ENCODE assay signal across 2 cellular contexts in the genomic region with DNA sequence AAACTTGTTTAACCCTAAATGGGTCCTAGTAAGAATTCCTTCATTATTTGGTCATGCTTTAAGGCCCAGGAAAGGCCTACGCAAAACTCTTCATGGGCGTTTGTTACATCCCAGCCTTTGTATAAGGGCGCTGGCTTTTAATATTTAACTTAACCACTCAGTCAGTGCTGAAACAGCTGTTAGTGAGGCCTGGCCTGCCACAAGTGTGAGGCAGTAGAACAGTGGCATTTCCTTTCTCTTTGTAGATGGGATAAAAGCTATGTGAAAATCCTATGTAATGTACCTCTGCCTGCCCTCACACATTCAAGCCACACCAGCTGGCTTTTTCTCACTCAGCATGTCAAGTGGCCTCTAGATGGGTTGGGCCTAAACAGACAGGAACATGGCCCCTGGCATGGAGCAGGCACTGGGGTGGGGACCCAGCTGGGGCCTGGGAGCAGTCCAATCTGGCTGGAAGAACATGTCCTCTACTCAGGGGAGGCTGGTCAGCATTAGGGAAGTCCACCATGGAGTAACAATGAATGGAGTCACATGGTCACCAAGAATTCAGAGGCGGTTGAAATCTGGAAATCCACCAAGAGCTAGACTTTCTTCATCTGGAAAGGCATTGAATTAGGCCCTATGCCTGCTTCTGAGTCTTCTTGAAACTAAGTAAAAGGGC.
TF ChIP-seq lines count a peak whose summit lies in the region.

No MANE protein-coding gene starts in this region.

TF ChIP-seq in HepG2, 621 proteins besides CTCF, POLR2A, EP300 and RAD21:
- TF ChIP-seq, protein P1, sequence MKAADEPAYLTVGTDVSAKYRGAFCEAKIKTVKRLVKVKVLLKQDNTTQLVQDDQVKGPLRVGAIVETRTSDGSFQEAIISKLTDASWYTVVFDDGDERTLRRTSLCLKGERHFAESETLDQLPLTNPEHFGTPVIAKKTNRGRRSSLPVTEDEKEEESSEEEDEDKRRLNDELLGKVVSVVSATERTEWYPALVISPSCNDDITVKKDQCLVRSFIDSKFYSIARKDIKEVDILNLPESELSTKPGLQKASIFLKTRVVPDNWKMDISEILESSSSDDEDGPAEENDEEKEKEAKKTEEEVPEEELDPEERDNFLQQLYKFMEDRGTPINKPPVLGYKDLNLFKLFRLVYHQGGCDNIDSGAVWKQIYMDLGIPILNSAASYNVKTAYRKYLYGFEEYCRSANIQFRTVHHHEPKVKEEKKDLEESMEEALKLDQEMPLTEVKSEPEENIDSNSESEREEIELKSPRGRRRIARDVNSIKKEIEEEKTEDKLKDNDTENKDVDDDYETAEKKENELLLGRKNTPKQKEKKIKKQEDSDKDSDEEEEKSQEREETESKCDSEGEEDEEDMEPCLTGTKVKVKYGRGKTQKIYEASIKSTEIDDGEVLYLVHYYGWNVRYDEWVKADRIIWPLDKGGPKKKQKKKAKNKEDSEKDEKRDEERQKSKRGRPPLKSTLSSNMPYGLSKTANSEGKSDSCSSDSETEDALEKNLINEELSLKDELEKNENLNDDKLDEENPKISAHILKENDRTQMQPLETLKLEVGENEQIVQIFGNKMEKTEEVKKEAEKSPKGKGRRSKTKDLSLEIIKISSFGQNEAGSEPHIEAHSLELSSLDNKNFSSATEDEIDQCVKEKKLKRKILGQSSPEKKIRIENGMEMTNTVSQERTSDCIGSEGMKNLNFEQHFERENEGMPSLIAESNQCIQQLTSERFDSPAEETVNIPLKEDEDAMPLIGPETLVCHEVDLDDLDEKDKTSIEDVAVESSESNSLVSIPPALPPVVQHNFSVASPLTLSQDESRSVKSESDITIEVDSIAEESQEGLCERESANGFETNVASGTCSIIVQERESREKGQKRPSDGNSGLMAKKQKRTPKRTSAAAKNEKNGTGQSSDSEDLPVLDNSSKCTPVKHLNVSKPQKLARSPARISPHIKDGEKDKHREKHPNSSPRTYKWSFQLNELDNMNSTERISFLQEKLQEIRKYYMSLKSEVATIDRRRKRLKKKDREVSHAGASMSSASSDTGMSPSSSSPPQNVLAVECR (CRISPR knock-in tag; IDR thresholded peaks at IDR 0.05; ENCODE audit: borderline replicate concordance), result no peak
- TF ChIP-seq, protein P2, sequence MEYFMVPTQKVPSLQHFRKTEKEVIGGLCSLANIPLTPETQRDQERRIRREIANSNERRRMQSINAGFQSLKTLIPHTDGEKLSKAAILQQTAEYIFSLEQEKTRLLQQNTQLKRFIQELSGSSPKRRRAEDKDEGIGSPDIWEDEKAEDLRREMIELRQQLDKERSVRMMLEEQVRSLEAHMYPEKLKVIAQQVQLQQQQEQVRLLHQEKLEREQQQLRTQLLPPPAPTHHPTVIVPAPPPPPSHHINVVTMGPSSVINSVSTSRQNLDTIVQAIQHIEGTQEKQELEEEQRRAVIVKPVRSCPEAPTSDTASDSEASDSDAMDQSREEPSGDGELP (IDR thresholded peaks at IDR 0.05; ENCODE audit: borderline replicate concordance, low read depth), result peak; percentile 71
- peak; percentile 93 for TF ChIP-seq ZNF7 (CRISPR knock-in tag; IDR thresholded peaks at IDR 0.05)

TF ChIP-seq in WTC11, 78 proteins besides CTCF, POLR2A, EP300 and RAD21:
- TF ChIP-seq, protein P3, sequence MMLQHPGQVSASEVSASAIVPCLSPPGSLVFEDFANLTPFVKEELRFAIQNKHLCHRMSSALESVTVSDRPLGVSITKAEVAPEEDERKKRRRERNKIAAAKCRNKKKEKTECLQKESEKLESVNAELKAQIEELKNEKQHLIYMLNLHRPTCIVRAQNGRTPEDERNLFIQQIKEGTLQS (CRISPR knock-in tag; conservative IDR thresholded peaks at IDR 0.05), result no peak
- TF ChIP-seq, protein P4, sequence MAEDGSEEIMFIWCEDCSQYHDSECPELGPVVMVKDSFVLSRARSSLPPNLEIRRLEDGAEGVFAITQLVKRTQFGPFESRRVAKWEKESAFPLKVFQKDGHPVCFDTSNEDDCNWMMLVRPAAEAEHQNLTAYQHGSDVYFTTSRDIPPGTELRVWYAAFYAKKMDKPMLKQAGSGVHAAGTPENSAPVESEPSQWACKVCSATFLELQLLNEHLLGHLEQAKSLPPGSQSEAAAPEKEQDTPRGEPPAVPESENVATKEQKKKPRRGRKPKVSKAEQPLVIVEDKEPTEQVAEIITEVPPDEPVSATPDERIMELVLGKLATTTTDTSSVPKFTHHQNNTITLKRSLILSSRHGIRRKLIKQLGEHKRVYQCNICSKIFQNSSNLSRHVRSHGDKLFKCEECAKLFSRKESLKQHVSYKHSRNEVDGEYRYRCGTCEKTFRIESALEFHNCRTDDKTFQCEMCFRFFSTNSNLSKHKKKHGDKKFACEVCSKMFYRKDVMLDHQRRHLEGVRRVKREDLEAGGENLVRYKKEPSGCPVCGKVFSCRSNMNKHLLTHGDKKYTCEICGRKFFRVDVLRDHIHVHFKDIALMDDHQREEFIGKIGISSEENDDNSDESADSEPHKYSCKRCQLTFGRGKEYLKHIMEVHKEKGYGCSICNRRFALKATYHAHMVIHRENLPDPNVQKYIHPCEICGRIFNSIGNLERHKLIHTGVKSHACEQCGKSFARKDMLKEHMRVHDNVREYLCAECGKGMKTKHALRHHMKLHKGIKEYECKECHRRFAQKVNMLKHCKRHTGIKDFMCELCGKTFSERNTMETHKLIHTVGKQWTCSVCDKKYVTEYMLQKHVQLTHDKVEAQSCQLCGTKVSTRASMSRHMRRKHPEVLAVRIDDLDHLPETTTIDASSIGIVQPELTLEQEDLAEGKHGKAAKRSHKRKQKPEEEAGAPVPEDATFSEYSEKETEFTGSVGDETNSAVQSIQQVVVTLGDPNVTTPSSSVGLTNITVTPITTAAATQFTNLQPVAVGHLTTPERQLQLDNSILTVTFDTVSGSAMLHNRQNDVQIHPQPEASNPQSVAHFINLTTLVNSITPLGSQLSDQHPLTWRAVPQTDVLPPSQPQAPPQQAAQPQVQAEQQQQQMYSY (CRISPR knock-in tag; IDR thresholded peaks at IDR 0.05), result no peak
- no peak for TF ChIP-seq ZNF423 (CRISPR knock-in tag; IDR thresholded peaks at IDR 0.05)
- no peak for TF ChIP-seq EMX1 (CRISPR knock-in tag; IDR thresholded peaks at IDR 0.05)
- TF ChIP-seq, protein P5, sequence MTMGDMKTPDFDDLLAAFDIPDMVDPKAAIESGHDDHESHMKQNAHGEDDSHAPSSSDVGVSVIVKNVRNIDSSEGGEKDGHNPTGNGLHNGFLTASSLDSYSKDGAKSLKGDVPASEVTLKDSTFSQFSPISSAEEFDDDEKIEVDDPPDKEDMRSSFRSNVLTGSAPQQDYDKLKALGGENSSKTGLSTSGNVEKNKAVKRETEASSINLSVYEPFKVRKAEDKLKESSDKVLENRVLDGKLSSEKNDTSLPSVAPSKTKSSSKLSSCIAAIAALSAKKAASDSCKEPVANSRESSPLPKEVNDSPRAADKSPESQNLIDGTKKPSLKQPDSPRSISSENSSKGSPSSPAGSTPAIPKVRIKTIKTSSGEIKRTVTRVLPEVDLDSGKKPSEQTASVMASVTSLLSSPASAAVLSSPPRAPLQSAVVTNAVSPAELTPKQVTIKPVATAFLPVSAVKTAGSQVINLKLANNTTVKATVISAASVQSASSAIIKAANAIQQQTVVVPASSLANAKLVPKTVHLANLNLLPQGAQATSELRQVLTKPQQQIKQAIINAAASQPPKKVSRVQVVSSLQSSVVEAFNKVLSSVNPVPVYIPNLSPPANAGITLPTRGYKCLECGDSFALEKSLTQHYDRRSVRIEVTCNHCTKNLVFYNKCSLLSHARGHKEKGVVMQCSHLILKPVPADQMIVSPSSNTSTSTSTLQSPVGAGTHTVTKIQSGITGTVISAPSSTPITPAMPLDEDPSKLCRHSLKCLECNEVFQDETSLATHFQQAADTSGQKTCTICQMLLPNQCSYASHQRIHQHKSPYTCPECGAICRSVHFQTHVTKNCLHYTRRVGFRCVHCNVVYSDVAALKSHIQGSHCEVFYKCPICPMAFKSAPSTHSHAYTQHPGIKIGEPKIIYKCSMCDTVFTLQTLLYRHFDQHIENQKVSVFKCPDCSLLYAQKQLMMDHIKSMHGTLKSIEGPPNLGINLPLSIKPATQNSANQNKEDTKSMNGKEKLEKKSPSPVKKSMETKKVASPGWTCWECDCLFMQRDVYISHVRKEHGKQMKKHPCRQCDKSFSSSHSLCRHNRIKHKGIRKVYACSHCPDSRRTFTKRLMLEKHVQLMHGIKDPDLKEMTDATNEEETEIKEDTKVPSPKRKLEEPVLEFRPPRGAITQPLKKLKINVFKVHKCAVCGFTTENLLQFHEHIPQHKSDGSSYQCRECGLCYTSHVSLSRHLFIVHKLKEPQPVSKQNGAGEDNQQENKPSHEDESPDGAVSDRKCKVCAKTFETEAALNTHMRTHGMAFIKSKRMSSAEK (CRISPR knock-in tag; IDR thresholded peaks at IDR 0.05; ENCODE audit: borderline replicate concordance), result no peak
- no peak for TF ChIP-seq TP53 (CRISPR knock-in tag; IDR thresholded peaks at IDR 0.05)
- TF ChIP-seq NFYB (CRISPR knock-in tag; conservative IDR thresholded peaks at IDR 0.05; ENCODE audit: low read depth), result no peak
- no peak for TF ChIP-seq TCF7 (CRISPR knock-in tag; IDR thresholded peaks at IDR 0.05; ENCODE audit: low read depth)
- TF ChIP-seq ZNF396 (CRISPR knock-in tag; IDR thresholded peaks at IDR 0.05; ENCODE audit: borderline replicate concordance), result no peak
- no peak for TF ChIP-seq ZNF317 (CRISPR knock-in tag; IDR thresholded peaks at IDR 0.05; ENCODE audit: borderline replicate concordance, low read depth)
- TF ChIP-seq CREM (CRISPR knock-in tag; IDR thresholded peaks at IDR 0.05), result no peak
- TF ChIP-seq, protein P6, sequence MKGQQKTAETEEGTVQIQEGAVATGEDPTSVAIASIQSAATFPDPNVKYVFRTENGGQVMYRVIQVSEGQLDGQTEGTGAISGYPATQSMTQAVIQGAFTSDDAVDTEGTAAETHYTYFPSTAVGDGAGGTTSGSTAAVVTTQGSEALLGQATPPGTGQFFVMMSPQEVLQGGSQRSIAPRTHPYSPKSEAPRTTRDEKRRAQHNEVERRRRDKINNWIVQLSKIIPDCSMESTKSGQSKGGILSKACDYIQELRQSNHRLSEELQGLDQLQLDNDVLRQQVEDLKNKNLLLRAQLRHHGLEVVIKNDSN (CRISPR knock-in tag; IDR thresholded peaks at IDR 0.05), result no peak
- TF ChIP-seq KAT7 (CRISPR knock-in tag; IDR thresholded peaks at IDR 0.05; ENCODE audit: borderline replicate concordance), result no peak
- TF ChIP-seq ZNF671 (CRISPR knock-in tag; IDR thresholded peaks at IDR 0.05), result no peak
- no peak for TF ChIP-seq RORB (CRISPR knock-in tag; IDR thresholded peaks at IDR 0.05)
- no peak for TF ChIP-seq NR1H2 (CRISPR knock-in tag; IDR thresholded peaks at IDR 0.05)
TF ChIP-seq in WTC11: peak in this region for 0.
